Comparison of ENCODE assay signal across 23 cellular contexts in genomic region chr11:63737718-63738117, GRCh38. TPM values are rescaled to one million over a fixed set of nuclear protein-coding genes. Genes with fewer than 3 reads are reported as not detected.
A peak's percentile ranks its signal among the peaks of the same experiment; 100 is the strongest.
DNase-seq lines count a peak whose midpoint lies in the region; ATAC-seq, FAIRE-seq and TF ChIP-seq lines count a peak whose summit lies in the region.
"Had no signal": no experiment of that assay in that cellular context is flagged by ENCODE, and none has a peak within 500 bp of the region (broad histone marks: within the 10 kb centered on the region; RNA-seq: fewer than 3 reads in every experiment).

No MANE protein-coding gene starts in this region.

- peaks cover 34% of the 10 kb centered on the region for H4K20me1 ChIP-seq in GM23338 (replicated peaks; ENCODE audit: insufficient read depth)
- H4K20me1 ChIP-seq in neural progenitor cell (ENCODE audit: low read depth): peaks cover 73% of the 10 kb centered on the region

- H3K4me1 ChIP-seq in GM23338 (ENCODE audit: insufficient read depth) (no peaks in the 10 kb centered on the region), neural progenitor cell (no peaks in the 10 kb centered on the region)
- H3K4me1 ChIP-seq: prostate gland had no signal

- no peaks in the 10 kb centered on the region for H3K9me2 ChIP-seq in GM23338 (ENCODE audit: insufficient read depth)

- peaks cover 2% of the 10 kb centered on the region; the same call in 2 of the 3 replicates for H3K4me1 Mint-ChIP-seq in GM23338
- peaks cover 2% of the 10 kb centered on the region for H3K4me1 Mint-ChIP-seq in neural progenitor cell

- peaks cover 46% of the 10 kb centered on the region for H3K79me2 ChIP-seq in GM23338 (replicated peaks; ENCODE audit: insufficient read depth)
- H3K79me2 ChIP-seq in neural progenitor cell (ENCODE audit: low read depth): peaks cover 80% of the 10 kb centered on the region

- no peak overlapping the region for H3K27ac Mint-ChIP-seq in GM23338
- H3K27ac Mint-ChIP-seq in neural progenitor cell: no peak overlapping the region
- H3K27ac Mint-ChIP-seq: activated naive CD8-positive, alpha-beta T cell; activated T-helper 2 cell treated with anti-CD3 and anti-CD28 coated beads, Interferon-gamma antibody, Interleukin-2, Interleukin-4, amounts not matched to agents 10 μg/mL and 5 μg/mL and 100 μg/mL, durations not matched to agents 14 hours and 24 hours and 36 hours had no signal

- H3K27ac ChIP-seq in GM23338 (ENCODE audit: low read depth) (peak overlapping the region; percentile 18; the same call in 1 of the 2 replicates), VCaP (peak overlapping the region; percentile 7), neural progenitor cell (peak overlapping the region; percentile 35)
- H3K27ac ChIP-seq: lower lobe of right lung, prostate gland had no signal

- H3K36me3 Mint-ChIP-seq in GM23338 (ENCODE audit: low read depth) (no peaks in the 10 kb centered on the region; the same call in 2 of the 3 replicates), neural progenitor cell (peaks cover 6% of the 10 kb centered on the region)
- H3K36me3 Mint-ChIP-seq: activated naive CD8-positive, alpha-beta T cell had no signal

- H3K9ac ChIP-seq in neural progenitor cell: no peak overlapping the region

- ATAC-seq in GM23338 (no peak), GM18498 (IDR thresholded peaks at IDR 0.05; ENCODE audit: unreplicated experiment) (no peak)
- ATAC-seq: Right ventricle myocardium inferior had no signal

- H3K9me3 Mint-ChIP-seq in GM23338 (no peaks in the 10 kb centered on the region), neural progenitor cell (no peaks in the 10 kb centered on the region)
- H3K9me3 Mint-ChIP-seq: activated T-helper 2 cell treated with anti-CD3 and anti-CD28 coated beads, Interferon-gamma antibody, Interleukin-2, Interleukin-4, amounts not matched to agents 10 μg/mL and 5 μg/mL and 100 μg/mL, durations not matched to agents 14 hours and 24 hours and 36 hours; CD4-positive, alpha-beta T cell had no signal

- H3K4me2 ChIP-seq in GM23338: no peak overlapping the region
- H3K4me2 ChIP-seq in neural progenitor cell: no peak overlapping the region

- H3K4me3 ChIP-seq in GM23338 (no peak overlapping the region), neural progenitor cell (no peak overlapping the region)
- H3K4me3 ChIP-seq: lower lobe of right lung, prostate gland had no signal

- no peak for TF ChIP-seq CTCF in GM23338 (conservative IDR thresholded peaks at IDR 0.05; ENCODE audit: low read depth in 2 of 2)
- no peak for TF ChIP-seq CTCF in VCaP (conservative IDR thresholded peaks at IDR 0.05)
- no peak for TF ChIP-seq CTCF in neural progenitor cell (IDR thresholded peaks at IDR 0.05)

- no peaks in the 10 kb centered on the region for H3K9me3 ChIP-seq in neural progenitor cell (ENCODE audit: low read depth)
- H3K9me3 ChIP-seq: lower lobe of right lung, prostate gland had no signal

- H3F3A ChIP-seq in GM23338 (replicated peaks; ENCODE audit: low read depth): no peaks in the 10 kb centered on the region; the same call in 1 of the 2 replicates
- peaks cover 32% of the 10 kb centered on the region for H3F3A ChIP-seq in neural progenitor cell (ENCODE audit: low read depth)

- H3K4me3 Mint-ChIP-seq in GM23338: no peak overlapping the region
- H3K4me3 Mint-ChIP-seq in neural progenitor cell: no peak overlapping the region
- H3K4me3 Mint-ChIP-seq: activated naive CD8-positive, alpha-beta T cell; CD4-positive, alpha-beta T cell had no signal

- H2AFZ ChIP-seq in GM23338 (no peak overlapping the region), neural progenitor cell (replicated peaks) (no peak overlapping the region)

- no peaks in the 10 kb centered on the region for H3K27me3 ChIP-seq in GM23338 (ENCODE audit: insufficient read depth)
- H3K27me3 ChIP-seq in neural progenitor cell: no peaks in the 10 kb centered on the region

- DNase-seq in GM23338 (ENCODE audit: low spot score) (no peak), RPMI7951 (ENCODE audit: low read depth) (peak; percentile 12), neural progenitor cell (ENCODE audit: low spot score) (no peak), frontal cortex (ENCODE audit: low spot score in 2 of 2) (no peak), NCI-H524 treated with DMSO at 0.1 percent for 48 hours (lab: John Stamatoyannopoulos, UW) (no peak)
- DNase-seq: activated CD4-positive, alpha-beta T cell treated with anti-CD3 and anti-CD28 coated beads, Interleukin-2, amount 50 U/mL, for 1 hour; CD4-positive, alpha-beta T cell; central memory CD4-positive, alpha-beta T cell; dermis blood vessel endothelial cell; DMS79 treated with DMSO at 0.1 percent for 48 hours; glutamatergic neuron; GOT3; KBM-7; kidney; lower lobe of right lung; NCI-H1694 treated with DMSO at 0.1 percent for 48 hours; trophoblast cell had no signal

- H3K27me3 Mint-ChIP-seq in GM23338 (ENCODE audit: insufficient read depth, low read depth, poor library complexity) (no peaks in the 10 kb centered on the region), neural progenitor cell (ENCODE audit: insufficient read depth, low read depth) (peaks cover 5% of the 10 kb centered on the region)
- H3K27me3 Mint-ChIP-seq: activated naive CD8-positive, alpha-beta T cell; CD4-positive, alpha-beta T cell had no signal

- H3K36me3 ChIP-seq in GM23338 (ENCODE audit: insufficient read depth) (no peaks in the 10 kb centered on the region), neural progenitor cell (no peaks in the 10 kb centered on the region)
- H3K36me3 ChIP-seq: lower lobe of right lung, prostate gland had no signal

- no peak for FAIRE-seq in frontal cortex (lab: Jason Lieb, UNC)
- FAIRE-seq: kidney had no signal

TF ChIP-seq in GM23338, 12 proteins besides CTCF, POLR2A, EP300 and RAD21:
- TF ChIP-seq ZNF331 (CRISPR knock-in tag; IDR thresholded peaks at IDR 0.05; ENCODE audit: low read depth): no peak
- no peak for TF ChIP-seq JUNB (IDR thresholded peaks at IDR 0.05; ENCODE audit: unreplicated experiment)
- TF ChIP-seq ETS1 (IDR thresholded peaks at IDR 0.05): no peak
- TF ChIP-seq CREB1 (CRISPR knock-in tag; IDR thresholded peaks at IDR 0.05; ENCODE audit: low read depth): no peak
- no peak for TF ChIP-seq EZH2phosphoT487 (IDR thresholded peaks at IDR 0.05; ENCODE audit: unreplicated experiment)
- no peak for TF ChIP-seq REST (IDR thresholded peaks at IDR 0.05; ENCODE audit: unreplicated experiment)
- TF ChIP-seq ZNF114 (CRISPR knock-in tag; IDR thresholded peaks at IDR 0.05): no peak
- no peak for TF ChIP-seq EZH2 (IDR thresholded peaks at IDR 0.05; ENCODE audit: low read depth, unreplicated experiment)
- no peak for TF ChIP-seq STAT1 (IDR thresholded peaks at IDR 0.05; ENCODE audit: unreplicated experiment)
- no peak for TF ChIP-seq NANOG (IDR thresholded peaks at IDR 0.05; ENCODE audit: borderline replicate concordance)

RNA-seq across cellular contexts. Expression of gene ZFTA, which starts 30.9 kb away (rescaled TPM):
- 32.1 and 36.6 TPM in 2 replicates for total RNA-seq in GM23338 (2014; rRNA removed; shearing (Covaris generic))
- polyA plus RNA-seq in GM23338 (2016; fragmentation: Nextera tagmentation; extraction: Ambion mirVana): 8.3 and 8.5 TPM in 2 replicates
- 6.0 and 8.0 TPM in 2 replicates for total RNA-seq in RPMI7951 (2014; rRNA removed; shearing (Covaris generic))
- total RNA-seq in neural progenitor cell (ENCODE audit: low replicate concordance): 22.5 and 42.6 TPM in 2 replicates
- 55.8 TPM for total RNA-seq in frontal cortex

RNA-seq across cellular contexts. Expression of gene RTN3, which starts 56.4 kb away (rescaled TPM):
- 150 and 162 TPM in 2 replicates for total RNA-seq in GM23338 (2014; rRNA removed; shearing (Covaris generic))
- polyA plus RNA-seq in GM23338 (2016; fragmentation: Nextera tagmentation; extraction: Ambion mirVana): 129 and 138 TPM in 2 replicates
- total RNA-seq in RPMI7951 (2014; rRNA removed; shearing (Covaris generic)): 109 and 114 TPM in 2 replicates
- total RNA-seq in neural progenitor cell (ENCODE audit: low replicate concordance) (279 and 281 TPM in 2 replicates), frontal cortex (239 TPM)
